ENCODE assay signal across 17 cellular contexts in the genomic region with DNA sequence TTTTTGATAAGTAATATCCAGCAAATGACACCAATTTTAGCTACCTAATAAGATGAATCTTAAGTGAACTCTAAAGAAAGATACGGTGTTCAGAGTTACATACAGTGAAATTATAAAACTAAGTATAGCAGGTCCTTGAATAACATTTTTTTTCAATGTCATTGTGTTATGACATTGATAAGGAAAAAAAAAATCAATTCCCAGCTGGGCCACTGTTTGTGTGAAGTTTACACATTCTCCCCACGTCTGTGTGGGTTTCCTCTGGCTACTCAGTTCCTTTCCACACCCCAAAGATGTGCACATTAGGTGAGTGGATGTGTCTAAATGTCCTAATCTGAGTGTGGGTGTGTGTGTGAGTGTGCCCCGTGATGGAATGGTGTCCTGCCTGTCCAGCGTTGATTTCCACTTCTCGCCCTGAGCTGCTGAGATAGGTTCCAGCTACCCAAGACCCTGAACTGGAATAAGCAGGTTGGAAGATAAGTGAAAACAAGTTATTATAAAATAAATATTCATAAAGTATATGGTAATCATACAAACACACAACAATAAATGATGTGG. TPM values are rescaled to one million over a fixed set of nuclear protein-coding genes. Genes with fewer than 3 reads are reported as not detected.
A peak's percentile ranks its signal among the peaks of the same experiment; 100 is the strongest.
DNase-seq lines count a peak whose midpoint lies in the region; ATAC-seq and TF ChIP-seq lines count a peak whose summit lies in the region.
"Had no signal": no experiment of that assay in that cellular context is flagged by ENCODE, and none has a peak within 500 bp of the region (broad histone marks: within the 10 kb centered on the region; RNA-seq: fewer than 3 reads in every experiment).

No MANE protein-coding gene starts in this region.

- H2BK5ac ChIP-seq in mesendoderm (ENCODE audit: low read length) = no peak overlapping the region

- H3K23ac ChIP-seq in mesendoderm (ENCODE audit: low read length) = no peak overlapping the region

- H3K4me1 ChIP-seq in right cardiac atrium (ENCODE audit: control insufficient read depth, insufficient read depth, low read length) (no peaks in the 10 kb centered on the region), left ventricle myocardium inferior (peaks cover 15% of the 10 kb centered on the region), OCI-LY7 (ENCODE audit: insufficient read depth, low read length, poor library complexity, severe bottlenecking) (peaks cover 22% of the 10 kb centered on the region), mesendoderm (ENCODE audit: control insufficient read depth, low read depth, low read length) (peaks cover 7% of the 10 kb centered on the region)

- no peaks in the 10 kb centered on the region for H3K9me2 ChIP-seq in OCI-LY7 (ENCODE audit: insufficient read depth, low read length)

- H2BK15ac ChIP-seq in mesendoderm (replicated peaks; ENCODE audit: low read depth) = no peak overlapping the region

- DNase-seq in right cardiac atrium = no peak
- DNase-seq in left ventricle myocardium inferior = no peak
- DNase-seq in OCI-LY7 (ENCODE audit: low spot score) = no peak
- DNase-seq in mesendoderm = no peak
- DNase-seq in OCI-M2 (lab: John Stamatoyannopoulos, UW; ENCODE audit: unreplicated experiment) = no peak
- DNase-seq in progenitor cell of endocrine pancreas (ENCODE audit: low spot score, unreplicated experiment) = no peak
- DNase-seq: Caco-2; CD4-positive, CD25-positive, alpha-beta regulatory T cell; CD8-positive, alpha-beta T cell; DMS153; DND-41; GM23248; H7; HCEC 1CT had no signal

- H3K4me3 ChIP-seq in right cardiac atrium (ENCODE audit: low read length) (no peak overlapping the region), left ventricle myocardium inferior (no peak overlapping the region), OCI-LY7 (ENCODE audit: low read depth, low read length, poor library complexity, severe bottlenecking) (no peak overlapping the region), mesendoderm (ENCODE audit: low read length) (no peak overlapping the region)
- H3K4me3 ChIP-seq: BLaER1, GM23248 had no signal

- no peak overlapping the region for H3K18ac ChIP-seq in mesendoderm (ENCODE audit: low read length)

- CTCF ChIA-PET in OCI-LY7 (lab: Charles Lee; ENCODE audit: unreplicated experiment) = no interaction called here

- no peak overlapping the region for H3K56ac ChIP-seq in mesendoderm (ENCODE audit: low read length)

- intact Hi-C loops in right cardiac atrium (cut with DNase I) = no loop called here
- intact Hi-C loops in left ventricle myocardium inferior (cut with micrococcal nuclease) = no loop called here
- intact Hi-C loops in OCI-LY7 (cut with micrococcal nuclease; ENCODE audit: unreplicated experiment) = no loop called here

- TF ChIP-seq CTCF in left ventricle myocardium inferior (IDR thresholded peaks at IDR 0.05; ENCODE audit: borderline replicate concordance) (no peak), OCI-LY7 (conservative IDR thresholded peaks at IDR 0.05; ENCODE audit: low read length) (no peak), progenitor cell of endocrine pancreas (IDR thresholded peaks at IDR 0.05; ENCODE audit: unreplicated experiment) (no peak)

- peaks cover 1% of the 10 kb centered on the region for H3K36me3 Mint-ChIP-seq in progenitor cell of endocrine pancreas (ENCODE audit: insufficient read depth)
- H3K36me3 Mint-ChIP-seq: CD4-positive, CD25-positive, alpha-beta regulatory T cell; CD8-positive, alpha-beta T cell had no signal

- H2AFZ ChIP-seq in OCI-LY7 (ENCODE audit: low read length) = 0 out of 2 replicates have a peak overlapping the region, but pooled peaks have one; percentile 29
- H2AFZ ChIP-seq: GM23248 had no signal

- H3K27ac ChIP-seq in right cardiac atrium (ENCODE audit: low read length) (no peak overlapping the region), left ventricle myocardium inferior (replicated peaks) (no peak overlapping the region), OCI-LY7 (ENCODE audit: low read depth, low read length, poor library complexity, severe bottlenecking) (no peak overlapping the region), mesendoderm (ENCODE audit: low read depth, low read length) (no peak overlapping the region)
- H3K27ac ChIP-seq: BLaER1, C4-2B, GM23248 had no signal

- no TSS peak for BruUV-seq in OCI-LY7 (replicated peaks; lab: Mats Ljungman, UMichigan)

- H3K36me3 ChIP-seq in left ventricle myocardium inferior (no peaks in the 10 kb centered on the region), OCI-LY7 (ENCODE audit: insufficient read depth, low read length) (peaks cover 8% of the 10 kb centered on the region; the same call in 1 of the 2 replicates), mesendoderm (ENCODE audit: control insufficient read depth, insufficient read depth, low read length) (no peaks in the 10 kb centered on the region)
- H3K36me3 ChIP-seq: BLaER1 had no signal

- H3K27me3 Mint-ChIP-seq in progenitor cell of endocrine pancreas = no peaks in the 10 kb centered on the region

- ATAC-seq in right cardiac atrium (peak; percentile 26 to 50), GM21526 (IDR thresholded peaks at IDR 0.05; ENCODE audit: low FRiP score, unreplicated experiment) (no peak)
- ATAC-seq: CD8-positive, alpha-beta T cell had no signal

- H3K4me3 Mint-ChIP-seq in progenitor cell of endocrine pancreas (ENCODE audit: low read depth) = no peak overlapping the region
- H3K4me3 Mint-ChIP-seq: CD4-positive, CD25-positive, alpha-beta regulatory T cell; CD8-positive, alpha-beta T cell had no signal

- POLR2A ChIA-PET in OCI-LY7 (lab: Charles Lee) = interaction anchor here (0.7 to 2.4 kb wide), 5 partner anchors 19 to 71 kb away, joined by 3 to 10 read pairs (median 4); no protein-coding TSS in a partner anchor

- H3K79me1 ChIP-seq in mesendoderm (ENCODE audit: low read length) = no peaks in the 10 kb centered on the region

- no peak overlapping the region for H3K27ac Mint-ChIP-seq in progenitor cell of endocrine pancreas
- H3K27ac Mint-ChIP-seq: CD4-positive, CD25-positive, alpha-beta regulatory T cell; CD8-positive, alpha-beta T cell had no signal

- no peak overlapping the region for H3K4ac ChIP-seq in mesendoderm (ENCODE audit: low read depth, low read length)

- no peak overlapping the region for H4K5ac ChIP-seq in mesendoderm (ENCODE audit: low read length)

- no peaks in the 10 kb centered on the region for H3K9me3 ChIP-seq in right cardiac atrium (ENCODE audit: control insufficient read depth, low read length)
- H3K9me3 ChIP-seq in left ventricle myocardium inferior (replicated peaks) = peaks cover 17% of the 10 kb centered on the region
- peaks cover 23% of the 10 kb centered on the region; the same call in 1 of the 2 replicates for H3K9me3 ChIP-seq in OCI-LY7 (ENCODE audit: low read length)

- no peak overlapping the region for H2BK120ac ChIP-seq in mesendoderm (ENCODE audit: low read depth, low read length)

- H4K8ac ChIP-seq in mesendoderm (ENCODE audit: low read depth, low read length) = no peak overlapping the region

- H3K4me2 ChIP-seq in OCI-LY7 (ENCODE audit: low read length) (no peak overlapping the region), mesendoderm (ENCODE audit: low read length) (no peak overlapping the region)
- H3K4me2 ChIP-seq: BLaER1 had no signal

- H3K9ac ChIP-seq in mesendoderm (ENCODE audit: low read length) = no peak overlapping the region
- H3K9ac ChIP-seq: BLaER1, GM23248 had no signal

- H3K27me3 ChIP-seq in right cardiac atrium (ENCODE audit: control insufficient read depth, insufficient read depth) (no peaks in the 10 kb centered on the region), left ventricle myocardium inferior (ENCODE audit: low read depth) (no peaks in the 10 kb centered on the region), mesendoderm (ENCODE audit: insufficient read depth, low read length, poor library complexity) (no peaks in the 10 kb centered on the region)
- H3K27me3 ChIP-seq: BLaER1 had no signal

- peaks cover 21% of the 10 kb centered on the region for H3K4me1 Mint-ChIP-seq in progenitor cell of endocrine pancreas (ENCODE audit: low read depth)

- WGBS in right cardiac atrium = 48% methylated on average over 5 of the region's 5 CpGs
- no CpG with 5 or more reads among the region's 5 CpGs for WGBS in mesendoderm (ENCODE audit: extremely low coverage, insufficient coverage, low lambda C conversion rate)

- H2AK5ac ChIP-seq in mesendoderm (ENCODE audit: low read length) = peak overlapping the region; percentile 61

- no peaks in the 10 kb centered on the region for H3K79me2 ChIP-seq in OCI-LY7 (ENCODE audit: insufficient read depth, low read depth, low read length)
- H3K79me2 ChIP-seq in mesendoderm (ENCODE audit: control insufficient read depth, insufficient read depth, low read length) = no peaks in the 10 kb centered on the region

- peaks cover 23% of the 10 kb centered on the region for H3K9me3 Mint-ChIP-seq in progenitor cell of endocrine pancreas (ENCODE audit: low read depth)

- no peaks in the 10 kb centered on the region for H4K20me1 ChIP-seq in OCI-LY7 (ENCODE audit: insufficient read depth, low read length)
- H4K20me1 ChIP-seq: BLaER1 had no signal

RNA-seq across cellular contexts. Expression of gene PPM1K, which starts 31.2 kb away (rescaled TPM):
- total RNA-seq in right cardiac atrium (100 to 1,000 TPM in 1 of 4 donors, 10 to 100 TPM in 3; 74.6 to 109 (median 91.3) TPM), left ventricle myocardium inferior (248 TPM), OCI-LY7 (2022) (80.0 and 87.7 TPM in 2 replicates), progenitor cell of endocrine pancreas (19.6 and 23.7 TPM in 2 replicates)
- polyA plus RNA-seq in right cardiac atrium = 48.3 TPM
- total RNA-seq in OCI-LY7 (2014; rRNA removed; shearing (Covaris generic)) = 65.7 and 83.9 TPM in 2 replicates
- 14.7 TPM for polyA plus RNA-seq in mesendoderm (2013, experiment 1 of 2)
- 15.2 TPM for polyA plus RNA-seq in mesendoderm (2013, experiment 2 of 2)
